In the genomic region with DNA sequence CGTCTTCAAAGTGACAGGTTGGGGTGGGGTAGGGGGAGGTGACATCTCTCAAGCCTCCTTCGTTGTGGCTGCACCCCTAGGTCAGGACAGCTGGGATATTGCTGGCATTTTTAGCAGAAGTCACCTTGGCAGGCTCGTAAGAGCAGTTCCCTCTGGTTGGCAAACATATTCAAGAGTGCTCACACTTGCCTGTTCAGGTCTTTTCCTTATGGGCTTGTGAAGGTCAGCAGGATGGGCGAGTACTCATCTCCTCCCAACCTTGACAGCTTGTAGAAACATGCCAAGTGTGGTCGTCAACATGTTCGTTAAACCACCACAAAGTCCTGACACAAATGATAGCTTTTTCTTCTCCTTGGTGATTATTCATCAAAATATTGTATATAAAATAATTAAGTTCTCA, we compare ENCODE assay signal across 24 cellular contexts.
DNase-seq lines count a peak whose midpoint lies in the region; ATAC-seq, FAIRE-seq and TF ChIP-seq lines count a peak whose summit lies in the region.
"Had no signal": no experiment of that assay in that cellular context is flagged by ENCODE, and none has a peak within 500 bp of the region (broad histone marks: within the 10 kb centered on the region; RNA-seq: fewer than 3 reads in every experiment).

No MANE protein-coding gene starts in this region.

- H3K4me2 ChIP-seq in keratinocyte (ENCODE audit: control insufficient read depth, extremely low read depth, insufficient read depth, low read depth, low read length), result peak overlapping the region; percentile 31
- H3K4me2 ChIP-seq: A549; BLaER1 treated with 17β-estradiol and CSF1 and Interleukin-3, amounts not matched to agents 10 nM and 100 nM; KMS-11 had no signal

- ATAC-seq in left ventricle myocardium superior (peak; percentile 55), HG02938 (IDR thresholded peaks at IDR 0.05; ENCODE audit: unreplicated experiment) (no peak)
- ATAC-seq in naive thymus-derived CD8-positive, alpha-beta T cell, result no peak
- ATAC-seq: A549, Panc1, T-cell had no signal

- no peak for TF ChIP-seq CTCF in keratinocyte (optimal IDR thresholded peaks at IDR 0.05 in 1 of 3, IDR thresholded peaks at IDR 0.05 in 1 of 3, conservative IDR thresholded peaks at IDR 0.05 in 1 of 3; ENCODE audit: extremely low read depth in 1 of 3, insufficient read depth in 2 of 3, low read length in 3 of 3)

- no peak overlapping the region for H3K4me3 Mint-ChIP-seq in naive thymus-derived CD8-positive, alpha-beta T cell
- H3K4me3 Mint-ChIP-seq: CD4-positive, alpha-beta T cell; IgD-negative memory B cell; T-cell had no signal

- no peaks in the 10 kb centered on the region for H3K79me2 ChIP-seq in keratinocyte (ENCODE audit: control insufficient read depth, insufficient read depth, low read length)

- no peaks in the 10 kb centered on the region for H4K20me1 ChIP-seq in keratinocyte (ENCODE audit: control insufficient read depth, extremely low read depth, insufficient read depth, low read length)
- H4K20me1 ChIP-seq: BLaER1 treated with 17β-estradiol and CSF1 and Interleukin-3, amounts not matched to agents 10 nM and 100 nM had no signal

- H2AFZ ChIP-seq in keratinocyte (ENCODE audit: control insufficient read depth, low read length), result no peak overlapping the region

- H3K27ac ChIP-seq in keratinocyte (ENCODE audit: control insufficient read depth, insufficient read depth, low read length), result no peak overlapping the region
- H3K27ac ChIP-seq: A549; BLaER1 treated with 17β-estradiol and CSF1 and Interleukin-3, amounts not matched to agents 10 nM and 100 nM; KMS-11; RWPE1 had no signal

- intact Hi-C loops in left ventricle myocardium superior (cut with micrococcal nuclease), result no loop called here
- intact Hi-C loops in cardiac septum (cut with DNase I), result no loop called here

- in situ Hi-C loops in HAP-1 (cut with MboI; ENCODE audit: low sequenced_read_pairs), result no loop called here

- no peaks in the 10 kb centered on the region for H3K36me3 Mint-ChIP-seq in naive thymus-derived CD8-positive, alpha-beta T cell
- H3K36me3 Mint-ChIP-seq: IgD-negative memory B cell, T-cell had no signal

- H3K27ac Mint-ChIP-seq in naive thymus-derived CD8-positive, alpha-beta T cell, result no peak overlapping the region
- H3K27ac Mint-ChIP-seq: CD4-positive, alpha-beta T cell; T-cell had no signal

- DNase-seq in left ventricle myocardium superior, result no peak
- no peak for DNase-seq in cardiac septum (ENCODE audit: low spot score)
- DNase-seq in NCI-H510A (lab: John Stamatoyannopoulos, UW), result peak; percentile 31
- no peak for DNase-seq in keratinocyte (ENCODE audit: low read depth, low spot score)
- DNase-seq in HAP-1 (ENCODE audit: low spot score in 2 of 2), result no peak
- DNase-seq in naive thymus-derived CD8-positive, alpha-beta T cell, result no peak
- DNase-seq: AML-193; CD4-positive, alpha-beta T cell; MM.1S; NCI-H2081 treated with DMSO at 0.1 percent for 48 hours; NCI-H526 treated with DMSO at 0.1 percent for 48 hours; SHP77; T-cell had no signal

- H3K36me3 ChIP-seq in keratinocyte (ENCODE audit: control insufficient read depth in 2 of 2, extremely low read depth in 1 of 2, insufficient read depth in 2 of 2, low read length in 2 of 2), result no peaks in the 10 kb centered on the region
- H3K36me3 ChIP-seq in HAP-1 (replicated peaks), result no peaks in the 10 kb centered on the region
- H3K36me3 ChIP-seq: BLaER1 treated with 17β-estradiol and CSF1 and Interleukin-3, amounts not matched to agents 10 nM and 100 nM had no signal

- no peaks in the 10 kb centered on the region for H3K9me3 ChIP-seq in keratinocyte (ENCODE audit: control insufficient read depth, low read depth, low read length)
- H3K9me3 ChIP-seq in HAP-1, result no peaks in the 10 kb centered on the region
- H3K9me3 ChIP-seq: A549; BLaER1 treated with 17β-estradiol and CSF1 and Interleukin-3, amounts not matched to agents 10 nM and 100 nM had no signal

- no peak overlapping the region for H3K9ac ChIP-seq in keratinocyte (ENCODE audit: control insufficient read depth, extremely low read depth, insufficient read depth, low read length)
- H3K9ac ChIP-seq: BLaER1 treated with 17β-estradiol and CSF1 and Interleukin-3, amounts not matched to agents 10 nM and 100 nM; KMS-11 had no signal

- no peaks in the 10 kb centered on the region for H3K9me1 ChIP-seq in keratinocyte (ENCODE audit: control insufficient read depth, extremely low read depth, insufficient read depth, low read length)

- POLR2A ChIA-PET in naive thymus-derived CD8-positive, alpha-beta T cell (lab: Charles Lee), result no interaction called here

- H3K9me3 Mint-ChIP-seq in naive thymus-derived CD8-positive, alpha-beta T cell, result peaks cover 0 to 3% (median 0%) of the 10 kb centered on the region in 9 donors
- H3K9me3 Mint-ChIP-seq: CD4-positive, alpha-beta T cell had no signal

- H3K27me3 ChIP-seq in keratinocyte (ENCODE audit: control insufficient read depth, extremely low read depth, insufficient read depth, low read length) (no peaks in the 10 kb centered on the region), HAP-1 (ENCODE audit: low read depth) (no peaks in the 10 kb centered on the region)
- H3K27me3 ChIP-seq: BLaER1 treated with 17β-estradiol and CSF1 and Interleukin-3, amounts not matched to agents 10 nM and 100 nM had no signal

- H3K27me3 Mint-ChIP-seq in naive thymus-derived CD8-positive, alpha-beta T cell, result peaks cover 0 to 1% (median 0%) of the 10 kb centered on the region in 5 donors
- H3K27me3 Mint-ChIP-seq: CD4-positive, alpha-beta T cell; IgD-negative memory B cell; T-cell had no signal

- H3K4me3 ChIP-seq in keratinocyte (ENCODE audit: control insufficient read depth in 2 of 3, extremely low read depth in 1 of 3, insufficient read depth in 2 of 3, low read depth in 1 of 3, low read length in 3 of 3), result no peak overlapping the region
- no peak overlapping the region for H3K4me3 ChIP-seq in HAP-1
- H3K4me3 ChIP-seq: A549; BLaER1 treated with 17β-estradiol and CSF1 and Interleukin-3, amounts not matched to agents 10 nM and 100 nM had no signal

- FAIRE-seq in keratinocyte (lab: Jason Lieb, UNC), result no peak
- FAIRE-seq: A549, D721Med, GM12892, GM19239, H54 had no signal

- H3K4me1 Mint-ChIP-seq in naive thymus-derived CD8-positive, alpha-beta T cell, result no peaks in the 10 kb centered on the region
- H3K4me1 Mint-ChIP-seq: IgD-negative memory B cell, T-cell had no signal

- no peaks in the 10 kb centered on the region for H3K4me1 ChIP-seq in keratinocyte (ENCODE audit: control insufficient read depth, extremely low read depth, insufficient read depth, low read length)
- no peaks in the 10 kb centered on the region for H3K4me1 ChIP-seq in HAP-1
- H3K4me1 ChIP-seq: A549; BLaER1 treated with 17β-estradiol and CSF1 and Interleukin-3, amounts not matched to agents 10 nM and 100 nM had no signal

- dilution Hi-C loops in keratinocyte (cut with MboI; ENCODE audit: extremely low pct_ligation_motif_present, low sequenced_read_pairs), result no loop called here
